In genomic region chr18:24935008-24935407, GRCh38 we compare ENCODE assay signal across 22 cellular contexts.
"Had no signal": no experiment of that assay in that cellular context is flagged by ENCODE, and none has a peak within 500 bp of the region (broad histone marks: within the 10 kb centered on the region; RNA-seq: fewer than 3 reads in every experiment).

No MANE protein-coding gene starts in this region.

- H3K4me1 Mint-ChIP-seq: T-cell had no signal

- ATAC-seq: Panc1, PC-3, T-cell had no signal

- H3K36me3 Mint-ChIP-seq: T-cell had no signal

- H3K27ac Mint-ChIP-seq: T-cell had no signal

- DNase-seq: Karpas-422, KG1, NCI-H1092, NCI-H1105 treated with DMSO at 0.1 percent for 48 hours, NCI-H1417 treated with DMSO at 0.1 percent for 48 hours, NCI-H146, NCI-H1694 treated with DMSO at 0.1 percent for 48 hours, NCI-H2029, NCI-H2081 treated with DMSO at 0.1 percent for 48 hours, NCI-H2171, NCI-H226, NCI-H446, NCI-H510A, NCI-H524 treated with DMSO at 0.1 percent for 48 hours, NCI-H69, NCI-H774, PC-3, SHP77, SW 1271, T-cell had no signal

- H3K27ac ChIP-seq: RWPE1 had no signal

- H3K9me3 Mint-ChIP-seq: T-cell had no signal

- H3K4me3 Mint-ChIP-seq: T-cell had no signal

- H3K27me3 Mint-ChIP-seq: T-cell had no signal
